ENCODE assay signal across 12 cellular contexts in the genomic region with DNA sequence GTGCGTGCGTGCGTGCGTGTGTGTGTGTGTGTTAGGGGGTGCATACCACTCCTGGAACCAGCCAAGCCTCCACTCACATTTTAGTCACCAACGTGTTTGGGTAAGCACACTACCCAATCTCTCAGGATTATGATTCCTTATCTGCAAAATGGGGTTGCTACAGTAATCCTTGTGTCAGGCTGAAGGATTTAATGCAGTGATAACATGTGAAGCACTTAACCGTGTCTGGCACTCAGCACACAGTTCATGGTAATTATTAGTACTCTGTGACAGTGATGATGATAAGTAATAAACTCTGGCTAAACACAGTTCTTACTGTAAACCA. TPM values are rescaled to one million over a fixed set of nuclear protein-coding genes. Genes with fewer than 3 reads are reported as not detected.
"Had no signal": no experiment of that assay in that cellular context is flagged by ENCODE, and none has a peak within 500 bp of the region (broad histone marks: within the 10 kb centered on the region; RNA-seq: fewer than 3 reads in every experiment).

No MANE protein-coding gene starts in this region.

- H3K27me3 Mint-ChIP-seq: activated naive CD4-positive, alpha-beta T cell treated with anti-CD3 and anti-CD28 coated beads, Interleukin-2, amount 10 ng/mL, durations not matched to agents 7 days and 5 days; stimulated activated naive CD8-positive, alpha-beta T cell treated with anti-CD3 and anti-CD28 coated beads, Interleukin-15, amount 100 ng/mL, for 72 hours had no signal

- H3K9me3 Mint-ChIP-seq: activated naive CD4-positive, alpha-beta T cell treated with anti-CD3 and anti-CD28 coated beads, Interleukin-2, amount 10 ng/mL, durations not matched to agents 7 days and 5 days; activated T-helper 1 cell treated with anti-CD3 and anti-CD28 coated beads, Interleukin-12 subunit alpha, Interleukin-12 subunit beta, Interleukin-2, Interleukin-4 antibody, amounts not matched to agents 30 ng/mL and 10 ng/mL and 1 ng/mL, durations not matched to agents 14 hours and 24 hours and 36 hours; neural crest cell; stimulated activated naive CD8-positive, alpha-beta T cell treated with anti-CD3 and anti-CD28 coated beads, Interleukin-15, amount 100 ng/mL, for 72 hours had no signal

- H3K27ac Mint-ChIP-seq: activated naive CD4-positive, alpha-beta T cell treated with anti-CD3 and anti-CD28 coated beads, Interleukin-2, amount 10 ng/mL, durations not matched to agents 7 days and 5 days; activated T-helper 1 cell treated with anti-CD3 and anti-CD28 coated beads, Interleukin-12 subunit alpha, Interleukin-12 subunit beta, Interleukin-2, Interleukin-4 antibody, amounts not matched to agents 30 ng/mL and 10 ng/mL and 1 ng/mL, durations not matched to agents 14 hours and 24 hours and 36 hours had no signal

- H3K4me3 Mint-ChIP-seq: activated naive CD4-positive, alpha-beta T cell treated with anti-CD3 and anti-CD28 coated beads, Interleukin-2, amount 10 ng/mL, durations not matched to agents 7 days and 5 days; activated T-helper 1 cell treated with anti-CD3 and anti-CD28 coated beads, Interleukin-12 subunit alpha, Interleukin-12 subunit beta, Interleukin-2, Interleukin-4 antibody, amounts not matched to agents 30 ng/mL and 10 ng/mL and 1 ng/mL, durations not matched to agents 14 hours and 24 hours and 36 hours; neural crest cell; stimulated activated naive CD8-positive, alpha-beta T cell treated with anti-CD3 and anti-CD28 coated beads, Interleukin-15, amount 100 ng/mL, for 72 hours had no signal

- DNase-seq: cortex of kidney had no signal

- H3K36me3 Mint-ChIP-seq: activated naive CD4-positive, alpha-beta T cell treated with anti-CD3 and anti-CD28 coated beads, Interleukin-2, amount 10 ng/mL, durations not matched to agents 7 days and 5 days had no signal

- H3K27me3 ChIP-seq: gastroesophageal sphincter, pancreas had no signal

- H3K4me3 ChIP-seq: gastroesophageal sphincter, left ventricle myocardium inferior, pancreas, thoracic aorta had no signal

RNA-seq across cellular contexts. Expression of a gene that starts 57.3 kb away (rescaled TPM):
- total RNA-seq: activated T-helper 1 cell treated with anti-CD3 and anti-CD28 coated beads, Interleukin-12 subunit alpha, Interleukin-12 subunit beta, Interleukin-2, Interleukin-4 antibody, amounts not matched to agents 30 ng/mL and 10 ng/mL and 1 ng/mL, durations not matched to agents 14 hours and 24 hours and 36 hours; kidney; left ventricle myocardium inferior; neural crest cell; pancreas; renal cortical epithelial cell; thoracic aorta; urinary bladder had no signal

RNA-seq across cellular contexts. Expression of a gene that starts 59.5 kb away (rescaled TPM):
- total RNA-seq: activated T-helper 1 cell treated with anti-CD3 and anti-CD28 coated beads, Interleukin-12 subunit alpha, Interleukin-12 subunit beta, Interleukin-2, Interleukin-4 antibody, amounts not matched to agents 30 ng/mL and 10 ng/mL and 1 ng/mL, durations not matched to agents 14 hours and 24 hours and 36 hours; gastroesophageal sphincter; kidney; left ventricle myocardium inferior; neural crest cell; pancreas; renal cortical epithelial cell; thoracic aorta; urinary bladder had no signal
